ENCODE assay signal across 17 cellular contexts in genomic region chr6:747921-748320, GRCh38. TPM values are rescaled to one million over a fixed set of nuclear protein-coding genes. Genes with fewer than 3 reads are reported as not detected.
DNase-seq lines count a peak whose midpoint lies in the region; ATAC-seq and TF ChIP-seq lines count a peak whose summit lies in the region.
"Had no signal": no experiment of that assay in that cellular context is flagged by ENCODE, and none has a peak within 500 bp of the region (broad histone marks: within the 10 kb centered on the region; RNA-seq: fewer than 3 reads in every experiment).

No MANE protein-coding gene starts in this region.

- TF ChIP-seq CTCF in upper lobe of right lung (IDR thresholded peaks at IDR 0.05), result no peak

- no peaks in the 10 kb centered on the region for H3K27me3 ChIP-seq in upper lobe of right lung
- H3K27me3 ChIP-seq: BLaER1 had no signal

- H3K36me3 Mint-ChIP-seq in activated CD4-positive, alpha-beta T cell treated with anti-CD3 and anti-CD28 coated beads, Interleukin-2, amount 10 ng/mL, durations not matched to agents 24 days and 14 days (ENCODE audit: low read depth), result no peaks in the 10 kb centered on the region
- H3K36me3 Mint-ChIP-seq in activated CD4-positive, alpha-beta T cell treated with anti-CD3 and anti-CD28 coated beads for 36 hours (ENCODE audit: low read depth), result no peaks in the 10 kb centered on the region
- H3K36me3 Mint-ChIP-seq: CD4-positive, CD25-positive, alpha-beta regulatory T cell; CD8-positive, alpha-beta T cell had no signal

- H3K9me3 Mint-ChIP-seq in activated CD4-positive, alpha-beta T cell treated with anti-CD3 and anti-CD28 coated beads, Interleukin-2, amount 10 ng/mL, durations not matched to agents 24 days and 14 days, result no peaks in the 10 kb centered on the region
- H3K9me3 Mint-ChIP-seq in activated CD4-positive, alpha-beta T cell treated with anti-CD3 and anti-CD28 coated beads for 36 hours (ENCODE audit: low read depth), result no peaks in the 10 kb centered on the region

- DNase-seq in activated CD4-positive, alpha-beta T cell treated with anti-CD3 and anti-CD28 coated beads, Interleukin-2, amount 10 ng/mL, durations not matched to agents 24 days and 14 days, result peak; percentile 20
- no peak for DNase-seq in activated CD4-positive, alpha-beta T cell treated with anti-CD3 and anti-CD28 coated beads for 36 hours
- peak; percentile 31 for DNase-seq in fibroblast of peridontal ligament (ENCODE audit: extremely low read depth)
- no peak for DNase-seq in upper lobe of right lung
- DNase-seq in caudate nucleus (lab: John Stamatoyannopoulos, UW), result no peak
- DNase-seq in NCI-H2227 treated with DMSO at 0.1 percent for 48 hours (lab: John Stamatoyannopoulos, UW), result no peak
- DNase-seq: Caco-2; CD4-positive, CD25-positive, alpha-beta regulatory T cell; CD8-positive, alpha-beta T cell; DMS153; DND-41; GOT3; HCEC 1CT had no signal

- intact Hi-C loops in activated CD4-positive, alpha-beta T cell treated with anti-CD3 and anti-CD28 coated beads, Interleukin-2, amount 10 ng/mL, durations not matched to agents 24 days and 14 days (cut with micrococcal nuclease), result no loop called here
- intact Hi-C loops in activated CD4-positive, alpha-beta T cell treated with anti-CD3 and anti-CD28 coated beads for 36 hours (cut with DNase I, micrococcal nuclease), result no loop called here
- intact Hi-C loops in upper lobe of right lung (cut with DNase I), result no loop called here

- no peak overlapping the region for H3K4me3 Mint-ChIP-seq in activated CD4-positive, alpha-beta T cell treated with anti-CD3 and anti-CD28 coated beads, Interleukin-2, amount 10 ng/mL, durations not matched to agents 24 days and 14 days
- no peak overlapping the region for H3K4me3 Mint-ChIP-seq in activated CD4-positive, alpha-beta T cell treated with anti-CD3 and anti-CD28 coated beads for 36 hours
- H3K4me3 Mint-ChIP-seq: B cell; CD4-positive, CD25-positive, alpha-beta regulatory T cell; CD8-positive, alpha-beta T cell had no signal

- POLR2A ChIA-PET in activated CD4-positive, alpha-beta T cell treated with anti-CD3 and anti-CD28 coated beads for 36 hours (lab: Charles Lee), result no interaction called here

- no peak overlapping the region for H3K4me3 ChIP-seq in upper lobe of right lung
- H3K4me3 ChIP-seq: BLaER1 had no signal

- H3K4me1 ChIP-seq in upper lobe of right lung, result no peaks in the 10 kb centered on the region
- H3K4me1 ChIP-seq: BLaER1, Caco-2 had no signal

- ATAC-seq in activated CD4-positive, alpha-beta T cell treated with anti-CD3 and anti-CD28 coated beads for 36 hours, result no peak
- ATAC-seq in upper lobe of right lung, result no peak
- ATAC-seq: CD8-positive, alpha-beta T cell had no signal

- H3K36me3 ChIP-seq in upper lobe of right lung, result no peaks in the 10 kb centered on the region
- H3K36me3 ChIP-seq: BLaER1 had no signal

- H3K4me1 Mint-ChIP-seq in activated CD4-positive, alpha-beta T cell treated with anti-CD3 and anti-CD28 coated beads, Interleukin-2, amount 10 ng/mL, durations not matched to agents 24 days and 14 days, result no peaks in the 10 kb centered on the region
- no peaks in the 10 kb centered on the region for H3K4me1 Mint-ChIP-seq in activated CD4-positive, alpha-beta T cell treated with anti-CD3 and anti-CD28 coated beads for 36 hours
- H3K4me1 Mint-ChIP-seq: B cell; CD4-positive, CD25-positive, alpha-beta regulatory T cell had no signal

- peak overlapping the region; percentile 32 for H3K27ac ChIP-seq in upper lobe of right lung
- H3K27ac ChIP-seq in caudate nucleus (ENCODE audit: low read depth, low read length), result no peak overlapping the region
- H3K27ac ChIP-seq: 22Rv1, BLaER1, C4-2B had no signal

- H3K27ac Mint-ChIP-seq in activated CD4-positive, alpha-beta T cell treated with anti-CD3 and anti-CD28 coated beads, Interleukin-2, amount 10 ng/mL, durations not matched to agents 24 days and 14 days, result no peak overlapping the region
- H3K27ac Mint-ChIP-seq in activated CD4-positive, alpha-beta T cell treated with anti-CD3 and anti-CD28 coated beads for 36 hours, result no peak overlapping the region
- H3K27ac Mint-ChIP-seq: B cell; CD8-positive, alpha-beta T cell had no signal

- CTCF ChIA-PET in activated CD4-positive, alpha-beta T cell treated with anti-CD3 and anti-CD28 coated beads for 36 hours (lab: Charles Lee), result no interaction called here

- no peaks in the 10 kb centered on the region for H3K9me3 ChIP-seq in upper lobe of right lung
- H3K9me3 ChIP-seq: BLaER1, Caco-2 had no signal

- H3K27me3 Mint-ChIP-seq in activated CD4-positive, alpha-beta T cell treated with anti-CD3 and anti-CD28 coated beads, Interleukin-2, amount 10 ng/mL, durations not matched to agents 24 days and 14 days, result peaks cover 4% of the 10 kb centered on the region
- H3K27me3 Mint-ChIP-seq in activated CD4-positive, alpha-beta T cell treated with anti-CD3 and anti-CD28 coated beads for 36 hours, result peaks cover 2% of the 10 kb centered on the region

RNA-seq across cellular contexts. Expression of gene EXOC2, which starts 55.0 kb away (rescaled TPM):
- total RNA-seq in activated CD4-positive, alpha-beta T cell treated with anti-CD3 and anti-CD28 coated beads, Interleukin-2, amount 10 ng/mL, durations not matched to agents 24 days and 14 days, result 43.6 and 44.1 TPM in 2 replicates
- total RNA-seq in activated CD4-positive, alpha-beta T cell treated with anti-CD3 and anti-CD28 coated beads for 36 hours, result 10 to 100 TPM; 31.9 to 38.9 TPM
- total RNA-seq in upper lobe of right lung, result 31.2 TPM

Comparison
In these comparisons a context has a peak if more than half of its experiments do, and no peak if none do; other contexts are left out.
1. DNase-seq: peak in activated CD4-positive, alpha-beta T cell treated with anti-CD3 and anti-CD28 coated beads, Interleukin-2, amount 10 ng/mL, durations not matched to agents 24 days and 14 days (single experiment) and fibroblast of peridontal ligament (single experiment); none in activated CD4-positive, alpha-beta T cell treated with anti-CD3 and anti-CD28 coated beads for 36 hours (single experiment), upper lobe of right lung (single experiment), caudate nucleus (0 of 61) and NCI-H2227 treated with DMSO at 0.1 percent for 48 hours (single experiment).